27 cellular contexts compared by ENCODE assay signal in genomic region chr14:94953541-94954260, GRCh38.
"Had no signal": no experiment of that assay in that cellular context is flagged by ENCODE, and none has a peak within 500 bp of the region (broad histone marks: within the 10 kb centered on the region; RNA-seq: fewer than 3 reads in every experiment).

No MANE protein-coding gene starts in this region.

- H3K4me1 ChIP-seq: stomach, suprapubic skin, testis, thyroid gland, tibial artery, tibial nerve, transverse colon, upper lobe of left lung, upper lobe of right lung, uterus, vagina had no signal

- H3K4me1 Mint-ChIP-seq: stimulated activated memory B cell treated with anti-CD40 and anti-IgM and Interleukin-4, amounts not matched to agents 10 μg/mL and 1 μg/mL and 100 μg/mL, for 72 hours; stimulated activated naive B cell treated with anti-CD40 and anti-IgM and Interleukin-4, amounts not matched to agents 10 μg/mL and 1 μg/mL and 100 μg/mL, for 72 hours; stimulated activated naive CD8-positive, alpha-beta T cell treated with anti-CD3 and anti-CD28 coated beads, Interleukin-15, amount 100 ng/mL, for 72 hours had no signal

- H3K27ac Mint-ChIP-seq: stimulated activated memory B cell treated with anti-CD40 and anti-IgM and Interleukin-4, amounts not matched to agents 10 μg/mL and 1 μg/mL and 100 μg/mL, for 72 hours; stimulated activated naive B cell treated with anti-CD40 and anti-IgM and Interleukin-4, amounts not matched to agents 10 μg/mL and 1 μg/mL and 100 μg/mL, for 72 hours; stimulated activated naive CD8-positive, alpha-beta T cell treated with anti-CD3 and anti-CD28 coated beads, Interleukin-15, amount 100 ng/mL, for 72 hours; stimulated activated naive CD8-positive, alpha-beta T cell treated with anti-CD3 and anti-CD28 coated beads, Interleukin-15, Interleukin-2, amounts not matched to agents 100 ng/mL and 50 ng/mL, for 24 hours; type B pancreatic cell had no signal

- H3K36me3 Mint-ChIP-seq: stimulated activated memory B cell treated with anti-CD40 and anti-IgM and Interleukin-4, amounts not matched to agents 10 μg/mL and 1 μg/mL and 100 μg/mL, for 72 hours; stimulated activated naive B cell treated with anti-CD40 and anti-IgM and Interleukin-4, amounts not matched to agents 10 μg/mL and 1 μg/mL and 100 μg/mL, for 72 hours; type B pancreatic cell had no signal

- H3K27me3 ChIP-seq: stomach, suprapubic skin, testis, thyroid gland, tibial artery, tibial nerve, transverse colon, upper lobe of left lung, upper lobe of right lung, uterus, vagina had no signal

- DNase-seq: stimulated activated CD4-positive, alpha-beta T cell treated with anti-CD3 and anti-CD28 coated beads, Interleukin-2, amount 100 ng/mL, for 48 hours; stimulated activated CD4-positive, alpha-beta T cell treated with anti-CD3 and anti-CD28 coated beads, Interleukin-4, amount 100 ng/mL, for 1 hour; stimulated activated CD4-positive, alpha-beta T cell treated with anti-CD3 and anti-CD28 coated beads, Interleukin-4, amount 100 ng/mL, for 24 hours; stimulated activated CD4-positive, alpha-beta T cell treated with anti-CD3 and anti-CD28 coated beads, Interleukin-4, amount 100 ng/mL, for 4 hours; stimulated activated CD8-positive, alpha-beta memory T cell treated with anti-CD3 and anti-CD28 coated beads, Interleukin-4, amount 100 ng/mL, for 48 hours; stimulated activated naive B cell treated with anti-CD40 and anti-IgM and Interleukin-4, amounts not matched to agents 10 μg/mL and 1 μg/mL and 100 μg/mL, for 72 hours; stimulated activated naive CD4-positive, alpha-beta T cell; stimulated activated naive CD4-positive, alpha-beta T cell treated with Interleukin-2 at 50 U/mL for 16 hours; stimulated activated naive CD8-positive, alpha-beta T cell treated with anti-CD3 and anti-CD28 coated beads, Interleukin-15, amount 100 ng/mL, for 72 hours; stimulated activated naive CD8-positive, alpha-beta T cell treated with anti-CD3 and anti-CD28 coated beads, Interleukin-15, Interleukin-2, amounts not matched to agents 100 U/mL and 50 U/mL, for 24 hours; stomach; substantia nigra; testis; thyroid gland; tibial artery; transverse colon; trophoblast cell; upper lobe of left lung; upper lobe of right lung; uterus had no signal

- H3K36me3 ChIP-seq: stomach, suprapubic skin, thoracic aorta, thyroid gland, tibial artery, tibial nerve, transverse colon, upper lobe of left lung, upper lobe of right lung, uterus, vagina had no signal

- H3K9me3 ChIP-seq: stomach, suprapubic skin, testis, thoracic aorta, thyroid gland, tibial artery, tibial nerve, transverse colon, upper lobe of left lung, upper lobe of right lung, uterus, vagina had no signal

- H3K27ac ChIP-seq: stomach, suprapubic skin, testis, thoracic aorta, thyroid gland, tibial artery, tibial nerve, transverse colon, upper lobe of left lung, upper lobe of right lung, uterus, vagina had no signal

- H3K9me3 Mint-ChIP-seq: stimulated activated memory B cell treated with anti-CD40 and anti-IgM and Interleukin-4, amounts not matched to agents 10 μg/mL and 1 μg/mL and 100 μg/mL, for 72 hours; stimulated activated naive B cell treated with anti-CD40 and anti-IgM and Interleukin-4, amounts not matched to agents 10 μg/mL and 1 μg/mL and 100 μg/mL, for 72 hours; stimulated activated naive CD8-positive, alpha-beta T cell treated with anti-CD3 and anti-CD28 coated beads, Interleukin-15, amount 100 ng/mL, for 72 hours; stimulated activated naive CD8-positive, alpha-beta T cell treated with anti-CD3 and anti-CD28 coated beads, Interleukin-15, Interleukin-2, amounts not matched to agents 100 ng/mL and 50 ng/mL, for 24 hours; type B pancreatic cell had no signal

- ATAC-seq: stimulated activated memory B cell treated with anti-CD40 and anti-IgM and Interleukin-4, amounts not matched to agents 10 μg/mL and 1 μg/mL and 100 μg/mL, for 72 hours; stimulated activated naive B cell treated with anti-CD40 and anti-IgM and Interleukin-4, amounts not matched to agents 10 μg/mL and 1 μg/mL and 100 μg/mL, for 72 hours; stimulated activated naive CD8-positive, alpha-beta T cell treated with anti-CD3 and anti-CD28 coated beads, Interleukin-15, amount 100 ng/mL, for 72 hours; stimulated activated naive CD8-positive, alpha-beta T cell treated with anti-CD3 and anti-CD28 coated beads, Interleukin-15, Interleukin-2, amounts not matched to agents 100 U/mL and 50 U/mL, for 24 hours; upper lobe of right lung had no signal

- H3K4me3 Mint-ChIP-seq: stimulated activated memory B cell treated with anti-CD40 and anti-IgM and Interleukin-4, amounts not matched to agents 10 μg/mL and 1 μg/mL and 100 μg/mL, for 72 hours; stimulated activated naive B cell treated with anti-CD40 and anti-IgM and Interleukin-4, amounts not matched to agents 10 μg/mL and 1 μg/mL and 100 μg/mL, for 72 hours; stimulated activated naive CD8-positive, alpha-beta T cell treated with anti-CD3 and anti-CD28 coated beads, Interleukin-15, amount 100 ng/mL, for 72 hours; stimulated activated naive CD8-positive, alpha-beta T cell treated with anti-CD3 and anti-CD28 coated beads, Interleukin-15, Interleukin-2, amounts not matched to agents 100 ng/mL and 50 ng/mL, for 24 hours; type B pancreatic cell had no signal

- H3K4me3 ChIP-seq: stomach, suprapubic skin, testis, thoracic aorta, thyroid gland, tibial artery, tibial nerve, transverse colon, upper lobe of left lung, upper lobe of right lung, uterus, vagina had no signal
